ENCODE assay signal across 1 cellular context in genomic region chr3:195877136-195877715, GRCh38.
TF ChIP-seq lines count a peak whose summit lies in the region.

No MANE protein-coding gene starts in this region.

TF ChIP-seq in SK-N-SH, 30 proteins besides CTCF, POLR2A, EP300 and RAD21 (continued from another document):
- no peak for TF ChIP-seq ZBTB33 (IDR thresholded peaks at IDR 0.05; ENCODE audit: borderline replicate concordance, low read depth)
- TF ChIP-seq IRF3 (IDR thresholded peaks at IDR 0.05; ENCODE audit: low read depth, low read length): no peak
